In genomic region chr1:26853156-26853555, GRCh38 we compare ENCODE assay signal across 9 cellular contexts. TPM values are rescaled to one million over a fixed set of nuclear protein-coding genes. Genes with fewer than 3 reads are reported as not detected.
A peak's percentile ranks its signal among the peaks of the same experiment; 100 is the strongest.
DNase-seq lines count a peak whose midpoint lies in the region; ATAC-seq, FAIRE-seq and TF ChIP-seq lines count a peak whose summit lies in the region.
"Had no signal": no experiment of that assay in that cellular context is flagged by ENCODE, and none has a peak within 500 bp of the region (broad histone marks: within the 10 kb centered on the region; RNA-seq: fewer than 3 reads in every experiment).

No MANE protein-coding gene starts in this region.

- H3K27ac ChIP-seq in Peyer's patch = no peak overlapping the region
- H3K27ac ChIP-seq in testis = no peak overlapping the region

- H3K27me3 Mint-ChIP-seq in activated T-cell treated with anti-CD3 and anti-CD28 coated beads, Interleukin-2, amount 50 U/mL, for 72 hours (ENCODE audit: low read depth) = no peaks in the 10 kb centered on the region

- H3K27ac Mint-ChIP-seq in activated T-cell treated with anti-CD3 and anti-CD28 coated beads, Interleukin-2, amount 50 U/mL, for 72 hours = no peak overlapping the region

- peaks cover 0 to 33% (median 2%) of the 10 kb centered on the region in 4 donors for H3K4me1 ChIP-seq in Peyer's patch
- no peaks in the 10 kb centered on the region for H3K4me1 ChIP-seq in testis

- 32 to 39% methylated on average over 2 to 3 of the region's 3 CpGs for WGBS in testis, 2 donors

- TF ChIP-seq CTCF in D721Med (IDR thresholded peaks at IDR 0.05; ENCODE audit: insufficient read depth, missing control alignments) (peak; percentile 80), Peyer's patch (IDR thresholded peaks at IDR 0.05) (peak; percentile 53 to 94 (median 83)), fibroblast of pulmonary artery (IDR thresholded peaks at IDR 0.05; ENCODE audit: low read length, missing control alignments) (peak; percentile 91), testis (IDR thresholded peaks at IDR 0.05) (peak; percentile 36 to 62 (median 47))

- peaks cover 0 to 56% (median 0%) of the 10 kb centered on the region in 3 donors for H3K36me3 ChIP-seq in Peyer's patch
- H3K36me3 ChIP-seq in testis (ENCODE audit: low read depth, missing control alignments) = no peaks in the 10 kb centered on the region

- H3K27me3 ChIP-seq in Peyer's patch (no peaks in the 10 kb centered on the region), testis (no peaks in the 10 kb centered on the region)

- TF ChIP-seq POLR2A in Peyer's patch (IDR thresholded peaks at IDR 0.05) (peak in 1 of 2 donors; percentile 23), testis (IDR thresholded peaks at IDR 0.05) (no peak)

- DNase-seq in D721Med (ENCODE audit: insufficient read length, low spot score) (peak; percentile 83), HUDEP-2 (lab: John Stamatoyannopoulos, UW; ENCODE audit: unreplicated experiment in 76 of 76) (peak in 74 of 76 experiments; percentile 9 to 91 (median 70)), Peyer's patch (peak; percentile 88 to 96 (median 90)), fibroblast of pulmonary artery (ENCODE audit: low read depth) (peak; percentile 82), occipital lobe (lab: John Stamatoyannopoulos, UW) (peak; percentile 29), testis (peak; percentile 86)
- peak; percentile 74 to 77 for DNase-seq in activated T-cell treated with anti-CD3 and anti-CD28 coated beads, Interleukin-2, amount 50 U/mL, for 72 hours

- peaks cover 9 to 19% of the 10 kb centered on the region in 2 donors for H3K36me3 Mint-ChIP-seq in activated T-cell treated with anti-CD3 and anti-CD28 coated beads, Interleukin-2, amount 50 U/mL, for 72 hours (ENCODE audit: insufficient read depth in 2 of 2)

- H3K9me3 ChIP-seq in Peyer's patch (no peaks in the 10 kb centered on the region), testis (no peaks in the 10 kb centered on the region)

- no peaks in the 10 kb centered on the region for H3K4me1 Mint-ChIP-seq in activated T-cell treated with anti-CD3 and anti-CD28 coated beads, Interleukin-2, amount 50 U/mL, for 72 hours (ENCODE audit: low read depth)

- FAIRE-seq in D721Med (lab: Jason Lieb, UNC) = no peak
- FAIRE-seq: TTC549 had no signal

- no peak overlapping the region for H3K4me3 ChIP-seq in Peyer's patch
- H3K4me3 ChIP-seq in fibroblast of pulmonary artery (replicated peaks; ENCODE audit: low read depth, low read length) = no peak overlapping the region
- no peak overlapping the region for H3K4me3 ChIP-seq in testis

- no peak overlapping the region for H3K4me3 Mint-ChIP-seq in activated T-cell treated with anti-CD3 and anti-CD28 coated beads, Interleukin-2, amount 50 U/mL, for 72 hours

- ATAC-seq in activated T-cell treated with anti-CD3 and anti-CD28 coated beads, Interleukin-2, amount 50 U/mL, for 72 hours (replicated peaks in 1 of 2) = peak; percentile 71 to 77
- ATAC-seq in GM21576 (IDR thresholded peaks at IDR 0.05; ENCODE audit: unreplicated experiment) = no peak

- intact Hi-C loops in testis (cut with DNase I; ENCODE audit: low total_unique reads) = no loop called here

- H3K9me3 Mint-ChIP-seq in activated T-cell treated with anti-CD3 and anti-CD28 coated beads, Interleukin-2, amount 50 U/mL, for 72 hours = no peaks in the 10 kb centered on the region

RNA-seq across cellular contexts. Expression of gene SFN, which starts 9.8 kb away (rescaled TPM):
- total RNA-seq in Peyer's patch = 10 to 100 TPM; 19.8 to 66.6 (median 44.6) TPM
- 1 to 10 TPM in 1 of 2 donors, under 1 TPM in 1; 0.86 to 2.2 TPM for total RNA-seq in activated T-cell treated with anti-CD3 and anti-CD28 coated beads, Interleukin-2, amount 50 U/mL, for 72 hours
- total RNA-seq in occipital lobe = not detected
- total RNA-seq in testis = under 1 TPM in 1 of 2 donors, not detected in 1; 0.31 TPM
- polyA plus RNA-seq in testis (ENCODE audit: insufficient read depth, low read depth, low replicate concordance) = 0.41 TPM

RNA-seq across cellular contexts. Expression of gene ZDHHC18, which starts 26.7 kb away (rescaled TPM):
- total RNA-seq in Peyer's patch = 10 to 100 TPM; 12.4 to 40.3 (median 29.0) TPM
- 10 to 100 TPM; 64.4 to 80.2 TPM for total RNA-seq in activated T-cell treated with anti-CD3 and anti-CD28 coated beads, Interleukin-2, amount 50 U/mL, for 72 hours
- total RNA-seq in occipital lobe = 19.2 TPM
- total RNA-seq in testis = 10 to 100 TPM; 20.6 to 30.7 TPM
- polyA plus RNA-seq in testis (ENCODE audit: insufficient read depth, low read depth, low replicate concordance) = 17.9 TPM

RNA-seq across cellular contexts. Expression of gene GPN2, which starts 36.9 kb away (rescaled TPM):
- total RNA-seq in Peyer's patch (10 to 100 TPM; 13.5 to 19.6 (median 17.3) TPM), occipital lobe (11.5 TPM), testis (10 to 100 TPM; 19.8 to 22.2 TPM)
- 10 to 100 TPM; 54.8 to 55.5 TPM for total RNA-seq in activated T-cell treated with anti-CD3 and anti-CD28 coated beads, Interleukin-2, amount 50 U/mL, for 72 hours
- 22.2 TPM for polyA plus RNA-seq in testis (ENCODE audit: insufficient read depth, low read depth, low replicate concordance)

RNA-seq across cellular contexts. Expression of gene GPATCH3, which starts 47.1 kb away (rescaled TPM):
- total RNA-seq in Peyer's patch = 10 to 100 TPM in 3 of 4 donors, 1 to 10 TPM in 1; 8.4 to 28.5 (median 14.2) TPM
- 10 to 100 TPM; 10.9 to 11.9 TPM for total RNA-seq in activated T-cell treated with anti-CD3 and anti-CD28 coated beads, Interleukin-2, amount 50 U/mL, for 72 hours
- total RNA-seq in occipital lobe = 8.1 TPM
- 10 to 100 TPM; 16.5 to 18.9 TPM for total RNA-seq in testis
- polyA plus RNA-seq in testis (ENCODE audit: insufficient read depth, low read depth, low replicate concordance) = 17.7 TPM

Comparison
In these comparisons a context has a peak if more than half of its experiments do, and no peak if none do; other contexts are left out.
1. DNase-seq: peak in every context shown above with its lines; median percentile 90 in Peyer's patch; 86 in testis; 83 in D721Med; 82 in fibroblast of pulmonary artery; 76 in activated T-cell treated with anti-CD3 and anti-CD28 coated beads, Interleukin-2, amount 50 U/mL, for 72 hours; 70 in HUDEP-2; 29 in occipital lobe.
2. RNA of gene SFN, which starts 9.8 kb away (total RNA-seq): 19.8 to 66.6 TPM in Peyer's patch; 0.86 to 2.2 TPM in activated T-cell treated with anti-CD3 and anti-CD28 coated beads, Interleukin-2, amount 50 U/mL, for 72 hours, 0.31 TPM in testis and not detected in occipital lobe (single experiment); every median in the first group is over 4 times any median in the second.
3. Peak in every context shown above with its lines, with median percentiles within 50 percentile points of each other: CTCF ChIP-seq.